1 cellular context compared by ENCODE assay signal in the genomic region with DNA sequence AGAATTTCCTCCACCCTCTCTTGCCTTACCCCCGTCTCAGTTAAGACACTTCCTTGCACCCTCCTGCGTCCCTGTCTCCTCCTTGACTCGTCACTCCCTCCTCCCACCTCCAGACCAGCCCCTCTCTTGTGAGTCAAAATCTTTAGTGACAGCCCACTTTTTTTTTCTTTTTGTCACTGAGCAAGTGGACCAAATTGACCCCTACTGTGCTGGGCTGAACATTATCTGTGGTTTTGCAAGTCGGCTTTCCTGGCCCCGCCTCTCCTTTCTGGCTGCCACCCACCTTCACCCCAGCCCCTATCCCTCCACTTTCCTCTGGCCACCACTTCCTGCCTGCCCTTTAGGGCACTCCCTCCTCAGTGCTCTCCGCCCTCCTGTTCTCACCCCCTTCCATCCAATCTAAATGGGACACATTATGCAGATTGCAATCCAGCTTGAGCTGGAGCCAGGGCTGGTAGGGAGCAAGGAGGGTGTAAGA.
A peak's percentile ranks its signal among the peaks of the same experiment; 100 is the strongest.
TF ChIP-seq lines count a peak whose summit lies in the region.

A gene (minus strand): TSS at position 47 of the 478 bp plus-strand sequence. CDS start 246 bp downstream, outside the sequence.

TF ChIP-seq in K562, 482 proteins besides CTCF, POLR2A, EP300 and RAD21 (continued from another document and continues in another):
- TF ChIP-seq, protein P1, sequence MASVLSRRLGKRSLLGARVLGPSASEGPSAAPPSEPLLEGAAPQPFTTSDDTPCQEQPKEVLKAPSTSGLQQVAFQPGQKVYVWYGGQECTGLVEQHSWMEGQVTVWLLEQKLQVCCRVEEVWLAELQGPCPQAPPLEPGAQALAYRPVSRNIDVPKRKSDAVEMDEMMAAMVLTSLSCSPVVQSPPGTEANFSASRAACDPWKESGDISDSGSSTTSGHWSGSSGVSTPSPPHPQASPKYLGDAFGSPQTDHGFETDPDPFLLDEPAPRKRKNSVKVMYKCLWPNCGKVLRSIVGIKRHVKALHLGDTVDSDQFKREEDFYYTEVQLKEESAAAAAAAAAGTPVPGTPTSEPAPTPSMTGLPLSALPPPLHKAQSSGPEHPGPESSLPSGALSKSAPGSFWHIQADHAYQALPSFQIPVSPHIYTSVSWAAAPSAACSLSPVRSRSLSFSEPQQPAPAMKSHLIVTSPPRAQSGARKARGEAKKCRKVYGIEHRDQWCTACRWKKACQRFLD (CRISPR knock-in tag; IDR thresholded peaks at IDR 0.05) = no peak
- TF ChIP-seq, protein P2, sequence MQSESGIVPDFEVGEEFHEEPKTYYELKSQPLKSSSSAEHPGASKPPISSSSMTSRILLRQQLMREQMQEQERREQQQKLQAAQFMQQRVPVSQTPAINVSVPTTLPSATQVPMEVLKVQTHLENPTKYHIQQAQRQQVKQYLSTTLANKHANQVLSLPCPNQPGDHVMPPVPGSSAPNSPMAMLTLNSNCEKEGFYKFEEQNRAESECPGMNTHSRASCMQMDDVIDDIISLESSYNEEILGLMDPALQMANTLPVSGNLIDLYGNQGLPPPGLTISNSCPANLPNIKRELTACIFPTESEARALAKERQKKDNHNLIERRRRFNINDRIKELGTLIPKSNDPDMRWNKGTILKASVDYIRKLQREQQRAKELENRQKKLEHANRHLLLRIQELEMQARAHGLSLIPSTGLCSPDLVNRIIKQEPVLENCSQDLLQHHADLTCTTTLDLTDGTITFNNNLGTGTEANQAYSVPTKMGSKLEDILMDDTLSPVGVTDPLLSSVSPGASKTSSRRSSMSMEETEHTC (IDR thresholded peaks at IDR 0.05) = no peak
- TF ChIP-seq, protein P3, sequence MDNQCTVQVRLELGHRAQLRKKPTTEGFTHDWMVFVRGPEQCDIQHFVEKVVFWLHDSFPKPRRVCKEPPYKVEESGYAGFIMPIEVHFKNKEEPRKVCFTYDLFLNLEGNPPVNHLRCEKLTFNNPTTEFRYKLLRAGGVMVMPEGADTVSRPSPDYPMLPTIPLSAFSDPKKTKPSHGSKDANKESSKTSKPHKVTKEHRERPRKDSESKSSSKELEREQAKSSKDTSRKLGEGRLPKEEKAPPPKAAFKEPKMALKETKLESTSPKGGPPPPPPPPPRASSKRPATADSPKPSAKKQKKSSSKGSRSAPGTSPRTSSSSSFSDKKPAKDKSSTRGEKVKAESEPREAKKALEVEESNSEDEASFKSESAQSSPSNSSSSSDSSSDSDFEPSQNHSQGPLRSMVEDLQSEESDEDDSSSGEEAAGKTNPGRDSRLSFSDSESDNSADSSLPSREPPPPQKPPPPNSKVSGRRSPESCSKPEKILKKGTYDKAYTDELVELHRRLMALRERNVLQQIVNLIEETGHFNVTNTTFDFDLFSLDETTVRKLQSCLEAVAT (IDR thresholded peaks at IDR 0.05) = peak in 1 of 2 experiments; percentile 48; a peak in 1 of 4 replicates
- no peak for TF ChIP-seq BACH1 (tag; IDR thresholded peaks at IDR 0.05)
- TF ChIP-seq ZKSCAN3 (CRISPR knock-in tag; IDR thresholded peaks at IDR 0.05) = no peak
- TF ChIP-seq ERF (CRISPR knock-in tag; IDR thresholded peaks at IDR 0.05) = no peak
- TF ChIP-seq SMC3 (conservative IDR thresholded peaks at IDR 0.05; ENCODE audit: insufficient read depth, low read depth, low read length) = no peak
- no peak for TF ChIP-seq KDM5B (IDR thresholded peaks at IDR 0.05; ENCODE audit: insufficient replicate concordance, low read depth, low read length)
- TF ChIP-seq, protein P4, sequence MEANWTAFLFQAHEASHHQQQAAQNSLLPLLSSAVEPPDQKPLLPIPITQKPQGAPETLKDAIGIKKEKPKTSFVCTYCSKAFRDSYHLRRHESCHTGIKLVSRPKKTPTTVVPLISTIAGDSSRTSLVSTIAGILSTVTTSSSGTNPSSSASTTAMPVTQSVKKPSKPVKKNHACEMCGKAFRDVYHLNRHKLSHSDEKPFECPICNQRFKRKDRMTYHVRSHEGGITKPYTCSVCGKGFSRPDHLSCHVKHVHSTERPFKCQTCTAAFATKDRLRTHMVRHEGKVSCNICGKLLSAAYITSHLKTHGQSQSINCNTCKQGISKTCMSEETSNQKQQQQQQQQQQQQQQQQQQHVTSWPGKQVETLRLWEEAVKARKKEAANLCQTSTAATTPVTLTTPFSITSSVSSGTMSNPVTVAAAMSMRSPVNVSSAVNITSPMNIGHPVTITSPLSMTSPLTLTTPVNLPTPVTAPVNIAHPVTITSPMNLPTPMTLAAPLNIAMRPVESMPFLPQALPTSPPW (CRISPR knock-in tag; IDR thresholded peaks at IDR 0.05) = peak; percentile 50; the same call in 1 of the 2 replicates
- TF ChIP-seq, protein P5, sequence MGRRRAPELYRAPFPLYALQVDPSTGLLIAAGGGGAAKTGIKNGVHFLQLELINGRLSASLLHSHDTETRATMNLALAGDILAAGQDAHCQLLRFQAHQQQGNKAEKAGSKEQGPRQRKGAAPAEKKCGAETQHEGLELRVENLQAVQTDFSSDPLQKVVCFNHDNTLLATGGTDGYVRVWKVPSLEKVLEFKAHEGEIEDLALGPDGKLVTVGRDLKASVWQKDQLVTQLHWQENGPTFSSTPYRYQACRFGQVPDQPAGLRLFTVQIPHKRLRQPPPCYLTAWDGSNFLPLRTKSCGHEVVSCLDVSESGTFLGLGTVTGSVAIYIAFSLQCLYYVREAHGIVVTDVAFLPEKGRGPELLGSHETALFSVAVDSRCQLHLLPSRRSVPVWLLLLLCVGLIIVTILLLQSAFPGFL (CRISPR knock-in tag; IDR thresholded peaks at IDR 0.05) = no peak
- no peak for TF ChIP-seq SAFB2 (IDR thresholded peaks at IDR 0.05; ENCODE audit: borderline replicate concordance, low read depth, low read length, severe bottlenecking)
- TF ChIP-seq RBM15 (IDR thresholded peaks at IDR 0.05; ENCODE audit: insufficient read depth, low read length) = no peak
- TF ChIP-seq ZNF354B (CRISPR knock-in tag; IDR thresholded peaks at IDR 0.05) = no peak
- no peak for TF ChIP-seq ZNF12 (CRISPR knock-in tag; IDR thresholded peaks at IDR 0.05)
- TF ChIP-seq SMAD1 (IDR thresholded peaks at IDR 0.05; ENCODE audit: low read depth, low read length, partially characterized antibody) = no peak
- TF ChIP-seq SMARCB1 (IDR thresholded peaks at IDR 0.05; ENCODE audit: insufficient read length, low read depth) = no peak
- TF ChIP-seq CBFA2T3 (IDR thresholded peaks at IDR 0.05) = peak; percentile 56
- TF ChIP-seq NR2C2 (CRISPR knock-in tag; IDR thresholded peaks at IDR 0.05) = no peak
- no peak for TF ChIP-seq NR2C2 (tag; IDR thresholded peaks at IDR 0.05)
- TF ChIP-seq BCL6 (CRISPR knock-in tag; IDR thresholded peaks at IDR 0.05) = no peak
- TF ChIP-seq RNF2 (IDR thresholded peaks at IDR 0.05) = no peak
- no peak for TF ChIP-seq SP1 (CRISPR knock-in tag; IDR thresholded peaks at IDR 0.05)
- TF ChIP-seq HNRNPLL (IDR thresholded peaks at IDR 0.05; ENCODE audit: low read depth, low read length, poor library complexity, severe bottlenecking) = no peak
- no peak for TF ChIP-seq HOXB6 (CRISPR knock-in tag; IDR thresholded peaks at IDR 0.05; ENCODE audit: borderline replicate concordance)
- no peak for TF ChIP-seq HSF4 (CRISPR knock-in tag; IDR thresholded peaks at IDR 0.05; ENCODE audit: borderline replicate concordance)
- TF ChIP-seq RFX5 (IDR thresholded peaks at IDR 0.05; ENCODE audit: low read depth, low read length) = no peak
- TF ChIP-seq ZNF347 (CRISPR knock-in tag; IDR thresholded peaks at IDR 0.05; ENCODE audit: low read depth) = no peak
- no peak for TF ChIP-seq ZFP36 (IDR thresholded peaks at IDR 0.05; ENCODE audit: low read depth, low read length, partially characterized antibody)
- TF ChIP-seq FOXA3 (CRISPR knock-in tag; conservative IDR thresholded peaks at IDR 0.05 in 1 of 2, IDR thresholded peaks at IDR 0.05 in 1 of 2) = no peak
- TF ChIP-seq ZNF316 (IDR thresholded peaks at IDR 0.05) = peak; percentile 19; the same call in 1 of the 2 replicates
- TF ChIP-seq, protein P6, sequence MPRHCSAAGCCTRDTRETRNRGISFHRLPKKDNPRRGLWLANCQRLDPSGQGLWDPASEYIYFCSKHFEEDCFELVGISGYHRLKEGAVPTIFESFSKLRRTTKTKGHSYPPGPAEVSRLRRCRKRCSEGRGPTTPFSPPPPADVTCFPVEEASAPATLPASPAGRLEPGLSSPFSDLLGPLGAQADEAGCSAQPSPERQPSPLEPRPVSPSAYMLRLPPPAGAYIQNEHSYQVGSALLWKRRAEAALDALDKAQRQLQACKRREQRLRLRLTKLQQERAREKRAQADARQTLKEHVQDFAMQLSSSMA (CRISPR knock-in tag; IDR thresholded peaks at IDR 0.05) = no peak
- TF ChIP-seq U2AF1 (optimal IDR thresholded peaks at IDR 0.05; ENCODE audit: low read depth, low read length) = no peak
- no peak for TF ChIP-seq RBM17 (IDR thresholded peaks at IDR 0.05; ENCODE audit: borderline replicate concordance, low read depth, low read length)
- no peak for TF ChIP-seq ZNF699 (CRISPR knock-in tag; IDR thresholded peaks at IDR 0.05; ENCODE audit: insufficient replicate concordance)
- no peak for TF ChIP-seq PHB2 (IDR thresholded peaks at IDR 0.05; ENCODE audit: low read depth)
- no peak for TF ChIP-seq ZNF143 (CRISPR knock-in tag; IDR thresholded peaks at IDR 0.05)
- peak; percentile 48 for TF ChIP-seq CREM (IDR thresholded peaks at IDR 0.05; ENCODE audit: low read depth)
- no peak; the same call in none of the 2 replicates for TF ChIP-seq DPF2 (IDR thresholded peaks at IDR 0.05)
- TF ChIP-seq ZNF274 (IDR thresholded peaks at IDR 0.05; ENCODE audit: borderline replicate concordance, low read depth, low read length) = no peak
- TF ChIP-seq ZNF57 (CRISPR knock-in tag; IDR thresholded peaks at IDR 0.05) = no peak
- TF ChIP-seq GATA2 (CRISPR knock-in tag; IDR thresholded peaks at IDR 0.05) = no peak
- no peak for TF ChIP-seq HCFC1 (IDR thresholded peaks at IDR 0.05; ENCODE audit: low read depth, low read length)
- no peak for TF ChIP-seq RCOR1 (IDR thresholded peaks at IDR 0.05; ENCODE audit: borderline replicate concordance in 1 of 2, low read depth in 2 of 2, low read length in 2 of 2)
- TF ChIP-seq ARID2 (IDR thresholded peaks at IDR 0.05) = no peak
- no peak for TF ChIP-seq PTRF (tag; IDR thresholded peaks at IDR 0.05)
- peak in 1 of 2 experiments; percentile 10; a peak in 1 of 4 replicates for TF ChIP-seq TRIM24 (IDR thresholded peaks at IDR 0.05)
- TF ChIP-seq, protein P7, sequence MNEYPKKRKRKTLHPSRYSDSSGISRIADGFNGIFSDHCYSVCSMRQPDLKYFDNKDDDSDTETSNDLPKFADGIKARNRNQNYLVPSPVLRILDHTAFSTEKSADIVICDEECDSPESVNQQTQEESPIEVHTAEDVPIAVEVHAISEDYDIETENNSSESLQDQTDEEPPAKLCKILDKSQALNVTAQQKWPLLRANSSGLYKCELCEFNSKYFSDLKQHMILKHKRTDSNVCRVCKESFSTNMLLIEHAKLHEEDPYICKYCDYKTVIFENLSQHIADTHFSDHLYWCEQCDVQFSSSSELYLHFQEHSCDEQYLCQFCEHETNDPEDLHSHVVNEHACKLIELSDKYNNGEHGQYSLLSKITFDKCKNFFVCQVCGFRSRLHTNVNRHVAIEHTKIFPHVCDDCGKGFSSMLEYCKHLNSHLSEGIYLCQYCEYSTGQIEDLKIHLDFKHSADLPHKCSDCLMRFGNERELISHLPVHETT (CRISPR knock-in tag; conservative IDR thresholded peaks at IDR 0.05 in 1 of 2, IDR thresholded peaks at IDR 0.05 in 1 of 2) = no peak
- TF ChIP-seq GABPA (tag; conservative IDR thresholded peaks at IDR 0.05; ENCODE audit: low read depth) = peak; percentile 54
- TF ChIP-seq, protein P8, sequence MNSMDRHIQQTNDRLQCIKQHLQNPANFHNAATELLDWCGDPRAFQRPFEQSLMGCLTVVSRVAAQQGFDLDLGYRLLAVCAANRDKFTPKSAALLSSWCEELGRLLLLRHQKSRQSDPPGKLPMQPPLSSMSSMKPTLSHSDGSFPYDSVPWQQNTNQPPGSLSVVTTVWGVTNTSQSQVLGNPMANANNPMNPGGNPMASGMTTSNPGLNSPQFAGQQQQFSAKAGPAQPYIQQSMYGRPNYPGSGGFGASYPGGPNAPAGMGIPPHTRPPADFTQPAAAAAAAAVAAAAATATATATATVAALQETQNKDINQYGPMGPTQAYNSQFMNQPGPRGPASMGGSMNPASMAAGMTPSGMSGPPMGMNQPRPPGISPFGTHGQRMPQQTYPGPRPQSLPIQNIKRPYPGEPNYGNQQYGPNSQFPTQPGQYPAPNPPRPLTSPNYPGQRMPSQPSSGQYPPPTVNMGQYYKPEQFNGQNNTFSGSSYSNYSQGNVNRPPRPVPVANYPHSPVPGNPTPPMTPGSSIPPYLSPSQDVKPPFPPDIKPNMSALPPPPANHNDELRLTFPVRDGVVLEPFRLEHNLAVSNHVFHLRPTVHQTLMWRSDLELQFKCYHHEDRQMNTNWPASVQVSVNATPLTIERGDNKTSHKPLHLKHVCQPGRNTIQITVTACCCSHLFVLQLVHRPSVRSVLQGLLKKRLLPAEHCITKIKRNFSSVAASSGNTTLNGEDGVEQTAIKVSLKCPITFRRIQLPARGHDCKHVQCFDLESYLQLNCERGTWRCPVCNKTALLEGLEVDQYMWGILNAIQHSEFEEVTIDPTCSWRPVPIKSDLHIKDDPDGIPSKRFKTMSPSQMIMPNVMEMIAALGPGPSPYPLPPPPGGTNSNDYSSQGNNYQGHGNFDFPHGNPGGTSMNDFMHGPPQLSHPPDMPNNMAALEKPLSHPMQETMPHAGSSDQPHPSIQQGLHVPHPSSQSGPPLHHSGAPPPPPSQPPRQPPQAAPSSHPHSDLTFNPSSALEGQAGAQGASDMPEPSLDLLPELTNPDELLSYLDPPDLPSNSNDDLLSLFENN (IDR thresholded peaks at IDR 0.05; ENCODE audit: low read depth in 2 of 2, low read length in 2 of 2) = no peak
- TF ChIP-seq ZNF408 (CRISPR knock-in tag; IDR thresholded peaks at IDR 0.05; ENCODE audit: low read depth) = no peak
- no peak for TF ChIP-seq RFX7 (CRISPR knock-in tag; IDR thresholded peaks at IDR 0.05)
- TF ChIP-seq POLR2H (tag; IDR thresholded peaks at IDR 0.05; ENCODE audit: low read depth) = no peak
- TF ChIP-seq HDGF (IDR thresholded peaks at IDR 0.05) = no peak
